18 cellular contexts compared by ENCODE assay signal in genomic region chr5:134570886-134571285, GRCh38. TPM values are rescaled to one million over a fixed set of nuclear protein-coding genes. Genes with fewer than 3 reads are reported as not detected.
A peak's percentile ranks its signal among the peaks of the same experiment; 100 is the strongest.
DNase-seq lines count a peak whose midpoint lies in the region; ATAC-seq and TF ChIP-seq lines count a peak whose summit lies in the region.
"Had no signal": no experiment of that assay in that cellular context is flagged by ENCODE, and none has a peak within 500 bp of the region (broad histone marks: within the 10 kb centered on the region; RNA-seq: fewer than 3 reads in every experiment).

No MANE protein-coding gene starts in this region.

- H3K4me3 Mint-ChIP-seq in activated naive CD8-positive, alpha-beta T cell, result no peak overlapping the region
- no peak overlapping the region for H3K4me3 Mint-ChIP-seq in GM23338
- H3K4me3 Mint-ChIP-seq: B cell had no signal

- TF ChIP-seq POLR2A in gastrocnemius medialis (IDR thresholded peaks at IDR 0.05), result no peak

- H3K4me1 ChIP-seq in heart right ventricle (peaks cover 38 to 85% (median 59%) of the 10 kb centered on the region in 9 donors), gastrocnemius medialis (peaks cover 39 to 46% of the 10 kb centered on the region in 2 donors), GM23338 (ENCODE audit: insufficient read depth) (no peaks in the 10 kb centered on the region)

- no peaks in the 10 kb centered on the region for H3K9me3 Mint-ChIP-seq in activated naive CD8-positive, alpha-beta T cell (ENCODE audit: low read depth)
- H3K9me3 Mint-ChIP-seq in GM23338, result no peaks in the 10 kb centered on the region; the same call in 2 of the 3 replicates

- H3K27me3 ChIP-seq in heart right ventricle (no peaks in the 10 kb centered on the region), gastrocnemius medialis (no peaks in the 10 kb centered on the region), GM23338 (ENCODE audit: insufficient read depth) (no peaks in the 10 kb centered on the region)
- H3K27me3 ChIP-seq: colonic mucosa, thyroid gland had no signal

- no peak overlapping the region for H3K4me2 ChIP-seq in GM23338

- H3K9me3 ChIP-seq in heart right ventricle (no peaks in the 10 kb centered on the region), gastrocnemius medialis (no peaks in the 10 kb centered on the region)
- H3K9me3 ChIP-seq: colonic mucosa, thyroid gland had no signal

- no peaks in the 10 kb centered on the region for H3K9me2 ChIP-seq in GM23338 (ENCODE audit: insufficient read depth)

- peaks cover 7 to 93% (median 51%) of the 10 kb centered on the region in 9 donors for H3K36me3 ChIP-seq in heart right ventricle
- peaks cover 0 to 43% of the 10 kb centered on the region in 2 donors for H3K36me3 ChIP-seq in gastrocnemius medialis
- 0 out of 2 replicates have a peak, but pooled peaks cover 4% of the 10 kb centered on the region for H3K36me3 ChIP-seq in GM23338 (ENCODE audit: insufficient read depth)

- DNase-seq in DMS 273 (lab: John Stamatoyannopoulos, UW; ENCODE audit: unreplicated experiment), result peak; percentile 75
- no peak for DNase-seq in DMS 273 treated with DMSO at 0.1 percent for 48 hours (lab: John Stamatoyannopoulos, UW)
- DNase-seq in heart right ventricle, result no peak
- peak in 1 of 2 donors; percentile 72 for DNase-seq in gastrocnemius medialis
- no peak for DNase-seq in RPMI8226
- DNase-seq in central memory CD4-positive, alpha-beta T cell, result no peak
- DNase-seq in GM23338 (ENCODE audit: low spot score), result no peak
- DNase-seq: colonic mucosa; foreskin fibroblast; NCI-H1048; NCI-H2107; NCI-H524; occipital lobe; stimulated activated CD4-positive, alpha-beta T cell treated with anti-CD3 and anti-CD28 coated beads, Interleukin-4, amount 100 ng/mL, for 24 hours; thyroid gland had no signal

- intact Hi-C loops in heart right ventricle (cut with DNase I), result loop anchor here in 6 of 10 donors (5.0 to 10.0 kb wide), 5 partner anchors 34 to 156 kb away; partner anchors contain the start of genes CDKN2AIPNL (in 3 of the 6) and JADE2 (in 1 of the 6)
- intact Hi-C loops in gastrocnemius medialis (cut with DNase I; ENCODE audit: low total_unique reads), result no loop called here

- no peaks in the 10 kb centered on the region for H3K79me2 ChIP-seq in GM23338 (replicated peaks; ENCODE audit: insufficient read depth)

- in situ Hi-C loops in gastrocnemius medialis (cut with MboI; ENCODE audit: low sequenced_read_pairs in 4 of 4), result loop anchor here in 2 of 4 donors (10.0 kb wide), 1 partner anchor 46 kb away; the partner anchor contains the start of gene JADE2 (in 2 of the 2)

- no peaks in the 10 kb centered on the region for H3K36me3 Mint-ChIP-seq in activated naive CD8-positive, alpha-beta T cell
- H3K36me3 Mint-ChIP-seq in GM23338 (ENCODE audit: low read depth), result peaks cover 72% of the 10 kb centered on the region

- no peak for TF ChIP-seq CTCF in heart right ventricle (IDR thresholded peaks at IDR 0.05)
- no peak for TF ChIP-seq CTCF in gastrocnemius medialis (IDR thresholded peaks at IDR 0.05 in 4 of 5, conservative IDR thresholded peaks at IDR 0.05 in 1 of 5)
- no peak for TF ChIP-seq CTCF in GM23338 (conservative IDR thresholded peaks at IDR 0.05; ENCODE audit: low read depth in 2 of 2)

- H3F3A ChIP-seq in GM23338 (replicated peaks; ENCODE audit: low read depth), result 0 out of 2 replicates have a peak, but pooled peaks cover 5% of the 10 kb centered on the region

- WGBS in heart right ventricle, 2 donors, result 63% methylated on average over 6 of the region's 6 CpGs

- H3K27ac Mint-ChIP-seq in activated naive CD8-positive, alpha-beta T cell, result peak overlapping the region; percentile 82
- no peak overlapping the region for H3K27ac Mint-ChIP-seq in GM23338
- H3K27ac Mint-ChIP-seq: B cell had no signal

- no peak overlapping the region for H2AFZ ChIP-seq in GM23338

- ATAC-seq in heart right ventricle, result peak in 2 of 8 donors; percentile 20 to 28
- peak in 1 of 2 donors; percentile 46 for ATAC-seq in gastrocnemius medialis
- ATAC-seq in GM23338, result no peak

- peak overlapping the region in 9 of 10 donors; percentile 28 to 92 (median 87) for H3K27ac ChIP-seq in heart right ventricle
- peak overlapping the region; percentile 17 to 82 (median 76) for H3K27ac ChIP-seq in gastrocnemius medialis
- H3K27ac ChIP-seq in GM23338 (ENCODE audit: low read depth), result no peak overlapping the region
- H3K27ac ChIP-seq: 22Rv1, colonic mucosa, thyroid gland had no signal

- H3K4me1 Mint-ChIP-seq in activated naive CD8-positive, alpha-beta T cell (ENCODE audit: low read depth), result peaks cover 6% of the 10 kb centered on the region
- H3K4me1 Mint-ChIP-seq in GM23338, result peaks cover 10% of the 10 kb centered on the region

- no peaks in the 10 kb centered on the region for H3K27me3 Mint-ChIP-seq in activated naive CD8-positive, alpha-beta T cell
- H3K27me3 Mint-ChIP-seq in GM23338 (ENCODE audit: insufficient read depth, low read depth, poor library complexity), result peaks cover 6% of the 10 kb centered on the region
- H3K27me3 Mint-ChIP-seq: B cell had no signal

- H4K20me1 ChIP-seq in GM23338 (replicated peaks; ENCODE audit: insufficient read depth), result peaks cover 4% of the 10 kb centered on the region; the same call in 1 of the 2 replicates

- no peak overlapping the region for H3K4me3 ChIP-seq in heart right ventricle
- H3K4me3 ChIP-seq in gastrocnemius medialis, result no peak overlapping the region
- no peak overlapping the region for H3K4me3 ChIP-seq in GM23338
- H3K4me3 ChIP-seq: colonic mucosa, thyroid gland had no signal

TF ChIP-seq in GM23338, 12 proteins besides CTCF, POLR2A, EP300 and RAD21:
- TF ChIP-seq ETS1 (IDR thresholded peaks at IDR 0.05) (no peak), JUNB (IDR thresholded peaks at IDR 0.05; ENCODE audit: unreplicated experiment) (no peak), STAT1 (IDR thresholded peaks at IDR 0.05; ENCODE audit: unreplicated experiment) (no peak), POLR2AphosphoS5 (IDR thresholded peaks at IDR 0.05; ENCODE audit: low read depth) (no peak), NANOG (IDR thresholded peaks at IDR 0.05; ENCODE audit: borderline replicate concordance) (no peak), EZH2 (IDR thresholded peaks at IDR 0.05; ENCODE audit: low read depth, unreplicated experiment) (no peak)

RNA-seq across cellular contexts. Expression of gene JADE2, which starts 45.4 kb away (rescaled TPM):
- 10 to 100 TPM; 17.9 to 38.5 (median 25.2) TPM for total RNA-seq in heart right ventricle
- 1 to 10 TPM; 5.4 to 7.9 TPM for polyA plus RNA-seq in heart right ventricle
- total RNA-seq in gastrocnemius medialis, result 10 to 100 TPM; 17.3 to 44.5 (median 19.8) TPM
- total RNA-seq in GM23338 (2014; rRNA removed; shearing (Covaris generic)), result 31.9 and 40.8 TPM in 2 replicates
- 15.9 and 16.2 TPM in 2 replicates for polyA plus RNA-seq in GM23338 (2016; fragmentation: Nextera tagmentation; extraction: Ambion mirVana)
